ENCODE assay signal across 16 cellular contexts in the genomic region with DNA sequence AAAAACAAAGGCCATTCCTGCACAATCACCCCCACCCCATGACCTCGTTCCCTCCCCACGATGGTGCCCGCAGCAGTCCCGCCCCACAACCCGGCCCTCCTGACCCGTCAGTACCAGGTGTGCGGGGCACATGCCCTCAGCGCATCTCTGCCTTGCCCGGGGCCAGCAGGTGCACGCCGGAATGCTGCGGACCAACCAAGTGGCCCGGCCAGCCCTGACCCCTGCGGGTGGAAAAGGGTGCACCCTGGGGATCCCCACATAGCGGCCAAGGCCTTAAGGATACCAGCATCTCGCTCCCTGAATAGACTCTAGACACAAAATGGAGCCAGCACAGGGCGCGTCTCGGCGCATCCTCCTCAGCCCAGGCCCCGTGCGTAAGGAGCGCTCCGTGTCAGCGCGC. TPM values are rescaled to one million over a fixed set of nuclear protein-coding genes. Genes with fewer than 3 reads are reported as not detected.
DNase-seq lines count a peak whose midpoint lies in the region; ATAC-seq and TF ChIP-seq lines count a peak whose summit lies in the region.
"Had no signal": no experiment of that assay in that cellular context is flagged by ENCODE, and none has a peak within 500 bp of the region (broad histone marks: within the 10 kb centered on the region; RNA-seq: fewer than 3 reads in every experiment).

No MANE protein-coding gene starts in this region.

- H3K36me3 ChIP-seq in H7 (replicated peaks; ENCODE audit: control insufficient read depth, insufficient read depth, low read length) = peaks cover 2% of the 10 kb centered on the region
- peaks cover 74% of the 10 kb centered on the region for H3K36me3 ChIP-seq in BE2C

- no peaks in the 10 kb centered on the region for H3K9me3 ChIP-seq in BE2C

- no peak overlapping the region for H3K4me3 ChIP-seq in H7 (ENCODE audit: insufficient read depth, low read depth, low read length)
- H3K4me3 ChIP-seq in BE2C (ENCODE audit: low read depth, low read length) = no peak overlapping the region

- no peak for TF ChIP-seq CTCF in progenitor cell of endocrine pancreas (IDR thresholded peaks at IDR 0.05; ENCODE audit: unreplicated experiment)
- no peak for TF ChIP-seq CTCF in BE2C (IDR thresholded peaks at IDR 0.05; ENCODE audit: low read depth, low read length)

- no peak for DNase-seq in activated naive CD4-positive, alpha-beta T cell (lab: John Stamatoyannopoulos, UW)
- DNase-seq in H7 (peak; percentile 36), progenitor cell of endocrine pancreas (ENCODE audit: low spot score, unreplicated experiment) (no peak), BE2C (no peak), NCI-H748 (lab: John Stamatoyannopoulos, UW; ENCODE audit: unreplicated experiment) (no peak)
- DNase-seq: AML-193; DMS53; HCEC 1CT; NCI-H1417; NCI-H187 treated with DMSO at 0.1 percent for 48 hours; NCI-H526 treated with DMSO at 0.1 percent for 48 hours; NK-92 treated with Interleukin-12 subunit alpha and Interleukin-12 subunit beta, amount 100 ng/mL, for 24 hours; SHP77 had no signal

- no peaks in the 10 kb centered on the region for H3K27me3 Mint-ChIP-seq in activated naive CD4-positive, alpha-beta T cell treated with anti-CD3 and anti-CD28 coated beads, Interleukin-2, amount 50 U/mL, for 24 hours
- H3K27me3 Mint-ChIP-seq in activated T-helper 17 cell treated with anti-CD3 and anti-CD28 coated beads, Interleukin-2, amount 50 U/mL, for 72 hours = no peaks in the 10 kb centered on the region
- H3K27me3 Mint-ChIP-seq in progenitor cell of endocrine pancreas = no peaks in the 10 kb centered on the region

- peaks cover 88% of the 10 kb centered on the region for H3K4me1 Mint-ChIP-seq in activated naive CD4-positive, alpha-beta T cell treated with anti-CD3 and anti-CD28 coated beads, Interleukin-2, amount 50 U/mL, for 24 hours
- peaks cover 75% of the 10 kb centered on the region for H3K4me1 Mint-ChIP-seq in activated T-helper 17 cell treated with anti-CD3 and anti-CD28 coated beads, Interleukin-2, amount 50 U/mL, for 72 hours
- H3K4me1 Mint-ChIP-seq in progenitor cell of endocrine pancreas (ENCODE audit: low read depth) = peaks cover 23% of the 10 kb centered on the region

- peak overlapping the region; percentile 23 for H3K27ac Mint-ChIP-seq in activated naive CD4-positive, alpha-beta T cell treated with anti-CD3 and anti-CD28 coated beads, Interleukin-2, amount 50 U/mL, for 24 hours
- H3K27ac Mint-ChIP-seq in activated T-helper 17 cell treated with anti-CD3 and anti-CD28 coated beads, Interleukin-2, amount 50 U/mL, for 72 hours = no peak overlapping the region
- peak overlapping the region; percentile 12 for H3K27ac Mint-ChIP-seq in progenitor cell of endocrine pancreas

- H3K9me3 Mint-ChIP-seq in activated naive CD4-positive, alpha-beta T cell treated with anti-CD3 and anti-CD28 coated beads, Interleukin-2, amount 50 U/mL, for 24 hours = no peaks in the 10 kb centered on the region
- no peaks in the 10 kb centered on the region for H3K9me3 Mint-ChIP-seq in activated T-helper 17 cell treated with anti-CD3 and anti-CD28 coated beads, Interleukin-2, amount 50 U/mL, for 72 hours
- H3K9me3 Mint-ChIP-seq in progenitor cell of endocrine pancreas (ENCODE audit: low read depth) = no peaks in the 10 kb centered on the region

- no peak for ATAC-seq in activated T-helper 17 cell treated with anti-CD3 and anti-CD28 coated beads, Interleukin-2, amount 50 U/mL, for 72 hours (replicated peaks)

- no peaks in the 10 kb centered on the region for H3K4me1 ChIP-seq in BE2C

- H3K36me3 Mint-ChIP-seq in activated naive CD4-positive, alpha-beta T cell treated with anti-CD3 and anti-CD28 coated beads, Interleukin-2, amount 50 U/mL, for 24 hours = peaks cover 51% of the 10 kb centered on the region
- H3K36me3 Mint-ChIP-seq in activated T-helper 17 cell treated with anti-CD3 and anti-CD28 coated beads, Interleukin-2, amount 50 U/mL, for 72 hours (ENCODE audit: low read depth) = peaks cover 100% of the 10 kb centered on the region
- H3K36me3 Mint-ChIP-seq in progenitor cell of endocrine pancreas (ENCODE audit: insufficient read depth) = peaks cover 37% of the 10 kb centered on the region

- H3K27me3 ChIP-seq in H7 (ENCODE audit: control insufficient read depth, insufficient read depth, low read length) = no peaks in the 10 kb centered on the region
- no peaks in the 10 kb centered on the region for H3K27me3 ChIP-seq in BE2C

- peak overlapping the region; percentile 39 for H3K4me3 Mint-ChIP-seq in activated naive CD4-positive, alpha-beta T cell treated with anti-CD3 and anti-CD28 coated beads, Interleukin-2, amount 50 U/mL, for 24 hours
- H3K4me3 Mint-ChIP-seq in activated T-helper 17 cell treated with anti-CD3 and anti-CD28 coated beads, Interleukin-2, amount 50 U/mL, for 72 hours = peak overlapping the region; percentile 87
- H3K4me3 Mint-ChIP-seq in progenitor cell of endocrine pancreas (ENCODE audit: low read depth) = no peak overlapping the region

RNA-seq across cellular contexts. Expression of a gene that starts 6.0 kb away (rescaled TPM):
- 104 and 115 TPM in 2 replicates for total RNA-seq in H7 (2014; rRNA removed; shearing (Covaris generic))
- 100 to 1,000 TPM; 225 to 256 TPM for total RNA-seq in activated T-helper 17 cell treated with anti-CD3 and anti-CD28 coated beads, Interleukin-2, amount 50 U/mL, for 72 hours
- 73.2 and 83.7 TPM in 2 replicates for total RNA-seq in progenitor cell of endocrine pancreas
- 73.4 TPM for polyA plus RNA-seq in BE2C (2012; ENCODE audit: insufficient read depth, insufficient read length, low read depth)

RNA-seq across cellular contexts. Expression of a gene that starts 40.3 kb away (rescaled TPM):
- total RNA-seq in H7 (2014; rRNA removed; shearing (Covaris generic)) = 0.10 TPM in 1 of 2 replicates, not detected in the other
- total RNA-seq in activated T-helper 17 cell treated with anti-CD3 and anti-CD28 coated beads, Interleukin-2, amount 50 U/mL, for 72 hours = not detected
- total RNA-seq in progenitor cell of endocrine pancreas = not detected in 2 replicates
- not detected for polyA plus RNA-seq in BE2C (2012; ENCODE audit: insufficient read depth, insufficient read length, low read depth)
- total RNA-seq: OCI-LY7 had no signal
